ENCODE assay signal across 8 cellular contexts in the genomic region with DNA sequence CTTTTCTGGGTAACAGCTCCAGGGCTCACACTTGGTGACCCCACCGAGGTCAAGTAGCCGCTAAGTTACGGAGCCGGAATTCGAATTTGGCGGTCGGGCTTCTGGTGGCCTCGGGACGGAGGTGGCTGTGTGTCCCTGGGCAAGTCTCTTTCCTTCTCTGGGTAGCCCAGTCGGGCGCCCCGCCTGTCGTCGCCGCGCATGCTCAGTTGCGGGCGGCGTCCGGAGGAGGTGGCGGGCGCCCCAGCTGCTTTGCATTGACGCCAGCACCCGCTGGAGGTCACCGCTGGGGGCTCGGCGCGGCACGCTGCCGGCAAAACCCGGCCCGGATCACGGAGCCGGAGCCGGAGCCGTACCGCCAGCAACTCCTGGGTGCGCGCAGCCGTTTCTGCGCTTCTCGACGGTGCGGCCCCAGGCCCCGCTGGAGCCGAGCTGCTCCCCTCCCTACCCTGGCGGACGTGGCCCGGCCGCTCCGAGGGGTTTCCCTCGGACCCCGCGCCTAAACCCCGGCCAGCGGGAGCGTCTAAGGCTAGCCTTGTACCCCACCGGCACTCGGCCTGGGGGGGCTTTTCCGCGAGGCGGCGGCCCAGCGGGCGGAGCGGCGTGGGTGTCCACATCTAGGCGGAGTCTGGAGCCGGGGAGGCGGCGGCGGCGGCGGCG. TPM values are rescaled to one million over a fixed set of nuclear protein-coding genes. Genes with fewer than 3 reads are reported as not detected.
A peak's percentile ranks its signal among the peaks of the same experiment; 100 is the strongest.
DNase-seq lines count a peak whose midpoint lies in the region; ATAC-seq and TF ChIP-seq lines count a peak whose summit lies in the region.

No MANE protein-coding gene starts in this region.

- H3K4me3 ChIP-seq in heart left ventricle: peak overlapping the region; percentile 64 to 96 (median 84)

- no peaks in the 10 kb centered on the region for H3K9me3 Mint-ChIP-seq in type B pancreatic cell

- ATAC-seq in HG02588 (IDR thresholded peaks at IDR 0.05; ENCODE audit: unreplicated experiment) (peak; percentile 66), SK-N-SH treated with all-trans-retinoic acid at 6 μM for 48 hours (peak; percentile 83), heart left ventricle (peak; percentile 87 to 93 (median 91))

- TF ChIP-seq CTCF in GM10266 (IDR thresholded peaks at IDR 0.05; ENCODE audit: control insufficient read depth, insufficient read depth, low read depth, missing control alignments) (no peak), heart left ventricle (IDR thresholded peaks at IDR 0.05) (peak in 10 of 12 donors; percentile 15 to 51 (median 34)), type B pancreatic cell (conservative IDR thresholded peaks at IDR 0.05) (peak; percentile 62)

- H3K36me3 ChIP-seq in heart left ventricle: no peaks in the 10 kb centered on the region

- H3K9me3 ChIP-seq in heart left ventricle: no peaks in the 10 kb centered on the region

- no peaks in the 10 kb centered on the region for H3K27me3 ChIP-seq in heart left ventricle

- DNase-seq in GM10266 (ENCODE audit: extremely low spot score): peak; percentile 99
- DNase-seq in NCI-H1048 (lab: John Stamatoyannopoulos, UW): peak; percentile 95
- DNase-seq in activated naive CD8-positive, alpha-beta T cell treated with anti-CD3 and anti-CD28 coated beads, Interleukin-2, amount 50 U/mL, for 16 hours (ENCODE audit: low read depth, low spot score): peak; percentile 93
- DNase-seq in heart left ventricle: peak; percentile 96 to 99 (median 97)
- DNase-seq in pons (ENCODE audit: low spot score): peak; percentile 95
- DNase-seq in type B pancreatic cell (ENCODE audit: extremely low spot score, unreplicated experiment): peak; percentile 97

- peak overlapping the region; percentile 94 for H3K4me3 Mint-ChIP-seq in type B pancreatic cell

- H3K27me3 Mint-ChIP-seq in type B pancreatic cell: peaks cover 35% of the 10 kb centered on the region

- peaks cover under 1% of the 10 kb centered on the region for H3K36me3 Mint-ChIP-seq in type B pancreatic cell

- 0 to 1% (median 1%) methylated on average over 54 to 75 of the region's 75 CpGs; no CpG with 5 or more reads in 1 of the 4 donors for WGBS in heart left ventricle, 4 donors

- H3K27ac ChIP-seq in heart left ventricle: peak overlapping the region; percentile 84 to 98 (median 95)

- peak overlapping the region; percentile 91 for H3K27ac Mint-ChIP-seq in type B pancreatic cell

- peaks cover 0 to 46% (median 28%) of the 10 kb centered on the region in 12 donors for H3K4me1 ChIP-seq in heart left ventricle

- peak in 1 of 2 donors; percentile 39 for TF ChIP-seq POLR2A in heart left ventricle (IDR thresholded peaks at IDR 0.05)

- intact Hi-C loops in heart left ventricle (cut with DNase I): loop anchor here in 6 of 10 donors (2.0 to 5.0 kb wide), 3 partner anchors 41 to 64 kb away; no protein-coding TSS in a partner anchor

- peaks cover 23% of the 10 kb centered on the region for H3K4me1 Mint-ChIP-seq in type B pancreatic cell (ENCODE audit: unreplicated experiment)

TF ChIP-seq in SK-N-SH treated with all-trans-retinoic acid at 6 μM for 48 hours, 23 proteins besides CTCF, POLR2A, EP300 and RAD21:
- TF ChIP-seq, protein P1, sequence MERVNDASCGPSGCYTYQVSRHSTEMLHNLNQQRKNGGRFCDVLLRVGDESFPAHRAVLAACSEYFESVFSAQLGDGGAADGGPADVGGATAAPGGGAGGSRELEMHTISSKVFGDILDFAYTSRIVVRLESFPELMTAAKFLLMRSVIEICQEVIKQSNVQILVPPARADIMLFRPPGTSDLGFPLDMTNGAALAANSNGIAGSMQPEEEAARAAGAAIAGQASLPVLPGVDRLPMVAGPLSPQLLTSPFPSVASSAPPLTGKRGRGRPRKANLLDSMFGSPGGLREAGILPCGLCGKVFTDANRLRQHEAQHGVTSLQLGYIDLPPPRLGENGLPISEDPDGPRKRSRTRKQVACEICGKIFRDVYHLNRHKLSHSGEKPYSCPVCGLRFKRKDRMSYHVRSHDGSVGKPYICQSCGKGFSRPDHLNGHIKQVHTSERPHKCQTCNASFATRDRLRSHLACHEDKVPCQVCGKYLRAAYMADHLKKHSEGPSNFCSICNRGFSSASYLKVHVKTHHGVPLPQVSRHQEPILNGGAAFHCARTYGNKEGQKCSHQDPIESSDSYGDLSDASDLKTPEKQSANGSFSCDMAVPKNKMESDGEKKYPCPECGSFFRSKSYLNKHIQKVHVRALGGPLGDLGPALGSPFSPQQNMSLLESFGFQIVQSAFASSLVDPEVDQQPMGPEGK (CRISPR knock-in tag; IDR thresholded peaks at IDR 0.05; ENCODE audit: borderline replicate concordance): peak; percentile 77; the same call in 1 of the 2 replicates
- TF ChIP-seq ZFP3 (CRISPR knock-in tag; IDR thresholded peaks at IDR 0.05) (peak; percentile 55; the same call in 1 of the 2 replicates), TCF4 (CRISPR knock-in tag; IDR thresholded peaks at IDR 0.05; ENCODE audit: borderline replicate concordance) (no peak)
TF ChIP-seq in SK-N-SH treated with all-trans-retinoic acid at 6 μM for 48 hours: peak in this region for 2.

RNA-seq across cellular contexts. Expression of a gene that starts 0.5 kb away (rescaled TPM):
- total RNA-seq in heart left ventricle (10 to 100 TPM in 8 of 9 donors, 1 to 10 TPM in 1; 9.4 to 21.5 (median 17.8) TPM), type B pancreatic cell (ENCODE audit: low replicate concordance) (22.8 and 41.8 TPM in 2 replicates)
- 10 to 100 TPM; 11.9 to 13.6 TPM for polyA plus RNA-seq in heart left ventricle

Comparison
In these comparisons a context has a peak if more than half of its experiments do, and no peak if none do; other contexts are left out.
1. Peak in every context shown above with its lines: DNase-seq, ATAC-seq, H3K4me3 ChIP-seq and H3K27ac ChIP-seq.